Comparison of ENCODE assay signal across 8 cellular contexts in the genomic region with DNA sequence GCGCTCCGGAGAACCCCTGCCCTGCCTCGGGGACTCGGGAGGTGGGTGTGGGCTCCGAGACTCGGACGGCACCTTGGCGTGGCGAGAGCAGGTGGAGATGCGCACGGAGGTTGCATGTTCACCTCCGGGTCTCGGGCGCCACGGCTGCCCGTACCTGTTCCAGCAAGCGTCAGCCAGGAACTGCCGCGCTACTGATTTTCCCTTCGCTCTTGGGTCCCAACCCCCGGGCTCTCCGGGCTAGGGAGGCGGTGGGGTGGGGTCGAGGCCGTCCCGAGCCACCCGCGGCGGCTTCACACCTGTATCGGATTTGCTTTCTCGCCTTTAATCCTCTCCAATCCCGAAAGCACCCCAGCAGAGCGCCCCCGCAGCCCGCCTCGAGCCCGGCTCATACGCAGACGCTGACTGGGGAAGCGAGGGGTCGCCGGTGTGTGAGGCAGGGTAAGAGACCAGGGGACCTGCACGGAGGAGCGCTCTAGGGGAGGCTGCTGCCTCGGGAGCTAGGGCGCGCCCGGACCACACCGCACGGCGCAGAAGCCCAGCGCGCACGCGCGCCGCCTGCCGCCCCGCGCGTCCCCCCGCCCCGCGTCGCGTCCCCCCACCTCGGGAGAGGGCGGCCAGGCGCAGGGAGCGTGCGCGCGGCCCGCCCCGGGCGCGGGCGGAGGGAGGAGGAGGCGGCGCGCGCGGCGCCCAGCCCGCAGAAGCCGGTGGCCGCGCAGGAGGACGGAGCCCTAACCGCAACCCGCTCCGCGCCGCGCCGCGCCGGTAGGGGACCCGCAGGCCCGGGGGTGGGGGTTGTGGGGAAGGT. TPM values are rescaled to one million over a fixed set of nuclear protein-coding genes. Genes with fewer than 3 reads are reported as not detected.
DNase-seq lines count a peak whose midpoint lies in the region; ATAC-seq and TF ChIP-seq lines count a peak whose summit lies in the region.

Gene DUSP14 (plus strand): TSS at position 695 of the 805 bp plus-strand sequence. CDS start 22,382 bp downstream, outside the sequence.

- peaks cover 4% of the 10 kb centered on the region for H3K36me3 Mint-ChIP-seq in activated B cell treated with CpG ODN at 0.5 μM for 24 hours (ENCODE audit: low read depth)

- no peaks in the 10 kb centered on the region for H3K9me3 ChIP-seq in spleen

- no peak for TF ChIP-seq CTCF in activated B cell treated with CpG ODN at 0.5 μM for 24 hours (IDR thresholded peaks at IDR 0.05)
- no peak for TF ChIP-seq CTCF in cardiac fibroblast (IDR thresholded peaks at IDR 0.05; ENCODE audit: low read depth, low read length)
- no peak for TF ChIP-seq CTCF in spleen (IDR thresholded peaks at IDR 0.05 in 8 of 11, conservative IDR thresholded peaks at IDR 0.05 in 3 of 11)

- peak within 1 kb of the TSS; percentile 95 for H3K4me3 Mint-ChIP-seq in activated B cell treated with CpG ODN at 0.5 μM for 24 hours

- 0 to 1% (median 1%) methylated on average over 24 to 100 of the region's 100 CpGs for WGBS in spleen, 5 donors

- POLR2A ChIA-PET in activated B cell treated with CpG ODN at 0.5 μM for 24 hours (lab: Charles Lee): no interaction called here

- peak; percentile 72 for DNase-seq in NK-92 treated with Interleukin-12 subunit alpha and Interleukin-12 subunit beta, amount 100 ng/mL, for 24 hours (lab: John Stamatoyannopoulos, UW)
- DNase-seq in NK-92 (lab: John Stamatoyannopoulos, UW; ENCODE audit: unreplicated experiment) (no peak), NCI-H2107 treated with DMSO at 0.1 percent for 48 hours (lab: John Stamatoyannopoulos, UW; ENCODE audit: unreplicated experiment) (peak; percentile 51), activated B cell treated with CpG ODN at 0.5 μM for 24 hours (peak; percentile 79), cardiac fibroblast (ENCODE audit: low read depth in 2 of 2) (peak; percentile 68 to 86), inferior parietal cortex (ENCODE audit: extremely low spot score) (peak; percentile 76), spleen (peak; percentile 92)

- CTCF ChIA-PET in activated B cell treated with CpG ODN at 0.5 μM for 24 hours (lab: Charles Lee): no interaction called here

- H3K27ac Mint-ChIP-seq in activated B cell treated with CpG ODN at 0.5 μM for 24 hours: peak within 1 kb of the TSS; percentile 82

- H3K27ac ChIP-seq in spleen: peak within 1 kb of the TSS; percentile 58 to 89 (median 80)

- H3K4me1 ChIP-seq in spleen: peaks cover 12 to 39% (median 31%) of the 10 kb centered on the region in 6 donors

- H3K4me3 ChIP-seq in cardiac fibroblast (replicated peaks in 1 of 2; ENCODE audit: low read depth in 2 of 2, low read length in 2 of 2) (peak within 1 kb of the TSS; percentile 75 to 87), spleen (peak within 1 kb of the TSS; percentile 76 to 94 (median 90))

- no peaks in the 10 kb centered on the region for H3K27me3 Mint-ChIP-seq in activated B cell treated with CpG ODN at 0.5 μM for 24 hours

- peak; percentile 60 for ATAC-seq in HG02938 (IDR thresholded peaks at IDR 0.05; ENCODE audit: unreplicated experiment)
- ATAC-seq in activated B cell treated with CpG ODN at 0.5 μM for 24 hours (ENCODE audit: low read depth): peak; percentile 82

- H3K27me3 ChIP-seq in spleen (replicated peaks in 1 of 7): peaks cover 0 to 14% (median 0%) of the 10 kb centered on the region in 7 donors

- intact Hi-C loops in activated B cell treated with CpG ODN at 0.5 μM for 24 hours (cut with micrococcal nuclease): loop anchor here (1.0 kb wide), 3 partner anchors 83 to 130 kb away; partner anchors contain the start of genes ACACA, SYNRG and TADA2A
- intact Hi-C loops in spleen (cut with DNase I; ENCODE audit: low total_unique reads): no loop called here

- TF ChIP-seq POLR2A in spleen (IDR thresholded peaks at IDR 0.05): peak in 1 of 3 donors; percentile 15

- H3K9me3 Mint-ChIP-seq in activated B cell treated with CpG ODN at 0.5 μM for 24 hours: no peaks in the 10 kb centered on the region

- H3K36me3 ChIP-seq in spleen: no peaks in the 10 kb centered on the region

- H3K4me1 Mint-ChIP-seq in activated B cell treated with CpG ODN at 0.5 μM for 24 hours: peaks cover 26% of the 10 kb centered on the region

RNA-seq across cellular contexts. Expression of gene DUSP14, which starts in this region (rescaled TPM):
- total RNA-seq in activated B cell treated with CpG ODN at 0.5 μM for 24 hours: 4.3 TPM in 2 replicates
- 10 to 100 TPM in 1 of 7 donors, 1 to 10 TPM in 6; 2.6 to 16.3 (median 4.4) TPM for total RNA-seq in spleen
- polyA plus RNA-seq in spleen: 1 to 10 TPM; 2.7 to 3.6 (median 3.4) TPM
